Comparison of ENCODE assay signal across 1 cellular context in the genomic region with DNA sequence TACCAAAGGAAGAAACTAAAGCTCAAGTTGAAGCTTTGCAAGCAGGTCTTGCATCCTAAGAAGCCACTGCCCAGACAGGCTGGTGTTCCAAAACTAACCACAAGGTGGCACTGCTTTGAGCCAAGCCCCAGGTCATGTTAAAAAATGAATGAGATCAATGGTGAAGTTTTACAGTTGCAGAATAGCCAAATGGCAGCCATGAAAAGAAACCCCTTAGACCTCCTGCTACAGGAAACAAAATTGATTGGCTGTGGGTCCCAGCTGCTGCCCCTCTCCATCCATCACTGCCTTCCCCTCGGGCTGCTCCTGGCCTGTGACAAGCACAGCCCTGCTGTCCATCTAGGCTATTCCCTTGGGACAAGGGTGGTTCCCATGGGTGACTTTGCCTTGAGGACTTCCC.
TF ChIP-seq lines count a peak whose summit lies in the region.

No MANE protein-coding gene starts in this region.

TF ChIP-seq in GM23338, 12 proteins besides CTCF, POLR2A, EP300 and RAD21 (continued from another document):
- TF ChIP-seq, protein P1, sequence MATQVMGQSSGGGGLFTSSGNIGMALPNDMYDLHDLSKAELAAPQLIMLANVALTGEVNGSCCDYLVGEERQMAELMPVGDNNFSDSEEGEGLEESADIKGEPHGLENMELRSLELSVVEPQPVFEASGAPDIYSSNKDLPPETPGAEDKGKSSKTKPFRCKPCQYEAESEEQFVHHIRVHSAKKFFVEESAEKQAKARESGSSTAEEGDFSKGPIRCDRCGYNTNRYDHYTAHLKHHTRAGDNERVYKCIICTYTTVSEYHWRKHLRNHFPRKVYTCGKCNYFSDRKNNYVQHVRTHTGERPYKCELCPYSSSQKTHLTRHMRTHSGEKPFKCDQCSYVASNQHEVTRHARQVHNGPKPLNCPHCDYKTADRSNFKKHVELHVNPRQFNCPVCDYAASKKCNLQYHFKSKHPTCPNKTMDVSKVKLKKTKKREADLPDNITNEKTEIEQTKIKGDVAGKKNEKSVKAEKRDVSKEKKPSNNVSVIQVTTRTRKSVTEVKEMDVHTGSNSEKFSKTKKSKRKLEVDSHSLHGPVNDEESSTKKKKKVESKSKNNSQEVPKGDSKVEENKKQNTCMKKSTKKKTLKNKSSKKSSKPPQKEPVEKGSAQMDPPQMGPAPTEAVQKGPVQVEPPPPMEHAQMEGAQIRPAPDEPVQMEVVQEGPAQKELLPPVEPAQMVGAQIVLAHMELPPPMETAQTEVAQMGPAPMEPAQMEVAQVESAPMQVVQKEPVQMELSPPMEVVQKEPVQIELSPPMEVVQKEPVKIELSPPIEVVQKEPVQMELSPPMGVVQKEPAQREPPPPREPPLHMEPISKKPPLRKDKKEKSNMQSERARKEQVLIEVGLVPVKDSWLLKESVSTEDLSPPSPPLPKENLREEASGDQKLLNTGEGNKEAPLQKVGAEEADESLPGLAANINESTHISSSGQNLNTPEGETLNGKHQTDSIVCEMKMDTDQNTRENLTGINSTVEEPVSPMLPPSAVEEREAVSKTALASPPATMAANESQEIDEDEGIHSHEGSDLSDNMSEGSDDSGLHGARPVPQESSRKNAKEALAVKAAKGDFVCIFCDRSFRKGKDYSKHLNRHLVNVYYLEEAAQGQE (IDR thresholded peaks at IDR 0.05; ENCODE audit: unreplicated experiment) = no peak
- TF ChIP-seq POLR2AphosphoS5 (IDR thresholded peaks at IDR 0.05; ENCODE audit: low read depth) (no peak), JUNB (IDR thresholded peaks at IDR 0.05; ENCODE audit: unreplicated experiment) (no peak), ZNF114 (CRISPR knock-in tag; IDR thresholded peaks at IDR 0.05) (no peak), CREB1 (CRISPR knock-in tag; IDR thresholded peaks at IDR 0.05; ENCODE audit: low read depth) (no peak), STAT1 (IDR thresholded peaks at IDR 0.05; ENCODE audit: unreplicated experiment) (no peak)
